27 cellular contexts compared by ENCODE assay signal in the genomic region with DNA sequence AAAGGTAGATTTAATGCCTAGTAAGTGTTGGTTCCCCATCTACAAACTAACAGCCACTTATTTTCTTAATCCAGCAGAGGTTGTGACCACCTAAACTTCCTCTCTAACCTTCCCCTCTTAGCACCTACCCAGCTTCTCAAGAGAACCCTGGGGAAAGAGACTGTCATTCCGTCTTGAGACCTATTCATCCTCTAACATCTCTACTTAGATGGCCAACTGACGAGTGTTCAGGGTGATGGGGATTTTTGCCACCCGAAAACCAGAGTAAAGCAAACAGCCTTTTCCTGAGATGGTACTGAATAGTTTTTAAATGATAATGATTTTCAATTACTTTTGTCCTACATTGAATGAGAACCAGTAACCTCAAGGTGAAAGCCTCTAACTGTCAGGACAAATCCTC.
"Had no signal": no experiment of that assay in that cellular context is flagged by ENCODE, and none has a peak within 500 bp of the region (broad histone marks: within the 10 kb centered on the region; RNA-seq: fewer than 3 reads in every experiment).

No MANE protein-coding gene starts in this region.

- H3K27ac Mint-ChIP-seq: IgD-negative memory B cell had no signal

- H3K36me3 ChIP-seq: SJSA1 had no signal

- H3K4me1 ChIP-seq: SJSA1 had no signal

- H3K4me2 ChIP-seq: KMS-11 had no signal

- FAIRE-seq: HTR-8/SVneo, K562, RCC 7860 had no signal

- H3K9ac ChIP-seq: KMS-11 had no signal

- H3K9me3 Mint-ChIP-seq: IgD-negative memory B cell had no signal

- H3K27me3 ChIP-seq: SJSA1 had no signal

- H3K9me3 ChIP-seq: SJSA1 had no signal

- H3K4me3 ChIP-seq: K562, SJSA1, SK-N-MC had no signal

- H3K36me3 Mint-ChIP-seq: IgD-negative memory B cell had no signal

- H3K4me3 Mint-ChIP-seq: IgD-negative memory B cell had no signal

- DNase-seq: Kasumi-1, MV-4-11, NCI-H1048, NCI-H1105, NCI-H1417, NCI-H1436 treated with DMSO at 0.1 percent for 48 hours, NCI-H1694 treated with DMSO at 0.1 percent for 48 hours, NCI-H1930, NCI-H2081, NCI-H2171, NCI-H226, NCI-H446, NCI-H510A, NCI-H524 treated with DMSO at 0.1 percent for 48 hours, NCI-H69, NCI-H774, Right ventricle myocardium superior, RPMI8226, SIG-M5 had no signal

- H3K27ac ChIP-seq: HL-60, KMS-11, SJSA1, SK-N-MC had no signal

- H3K4me1 Mint-ChIP-seq: IgD-negative memory B cell had no signal

- ATAC-seq: K562 had no signal
